ENCODE assay signal across 26 cellular contexts in genomic region chr21:46431448-46431847, GRCh38. TPM values are rescaled to one million over a fixed set of nuclear protein-coding genes. Genes with fewer than 3 reads are reported as not detected.
DNase-seq lines count a peak whose midpoint lies in the region; ATAC-seq, FAIRE-seq and TF ChIP-seq lines count a peak whose summit lies in the region.
"Had no signal": no experiment of that assay in that cellular context is flagged by ENCODE, and none has a peak within 500 bp of the region (broad histone marks: within the 10 kb centered on the region; RNA-seq: fewer than 3 reads in every experiment).

No MANE protein-coding gene starts in this region.

- no peak for TF ChIP-seq POLR2A in GM12892 (IDR thresholded peaks at IDR 0.05; ENCODE audit: low read depth, low read length)

- H3K27me3 Mint-ChIP-seq in activated naive CD8-positive, alpha-beta T cell treated with anti-CD3 and anti-CD28 coated beads for 36 hours: no peaks in the 10 kb centered on the region
- H3K27me3 Mint-ChIP-seq: activated CD4-positive, alpha-beta memory T cell treated with anti-CD3 and anti-CD28 coated beads, Interleukin-2, amount 10 ng/mL, durations not matched to agents 7 days and 5 days; B cell had no signal

- no peak overlapping the region for H3K27ac ChIP-seq in left ventricle myocardium inferior (replicated peaks)
- peak overlapping the region in 30 of 59 donors; percentile 4 to 64 (median 45) for H3K27ac ChIP-seq in dorsolateral prefrontal cortex
- H3K27ac ChIP-seq: KMS-11, SK-N-MC, stomach, tibial nerve had no signal

- FAIRE-seq in GM12892 (lab: Jason Lieb, UNC): no peak
- FAIRE-seq: endometrium, frontal cortex, GM18507 had no signal

- DNase-seq in Right ventricle myocardium inferior (ENCODE audit: missing footprints) (peak; percentile 62), left ventricle myocardium inferior (no peak), dorsolateral prefrontal cortex (peak in 1 of 10 donors; percentile 16), GM12892 (ENCODE audit: insufficient read length) (no peak)
- no peak for DNase-seq in activated naive CD8-positive, alpha-beta T cell treated with anti-CD3 and anti-CD28 coated beads for 36 hours
- no peak for DNase-seq in stimulated activated effector memory CD8-positive, alpha-beta T cell treated with anti-CD3 and anti-CD28 coated beads, Interleukin-12 subunit alpha, Interleukin-12 subunit beta, amount 100 ng/mL, for 72 hours (ENCODE audit: low spot score in 2 of 2)
- DNase-seq: activated CD4-positive, alpha-beta memory T cell treated with anti-CD3 and anti-CD28 coated beads, Interleukin-2, amount 10 ng/mL, durations not matched to agents 7 days and 5 days; activated CD4-positive, alpha-beta T cell treated with anti-CD3 and anti-CD28 coated beads for 1 hour; activated effector memory CD4-positive, alpha-beta T cell treated with anti-CD3 and anti-CD28 coated beads, Interleukin-2, amount 50 U/mL, for 16 hours; cortex of kidney; DMS79; left colon; NCI-H1436; NCI-H2107; NCI-H446 treated with DMSO at 0.1 percent for 48 hours; RPMI8226; stomach had no signal

- H3K9me3 ChIP-seq in left ventricle myocardium inferior (replicated peaks): no peaks in the 10 kb centered on the region
- H3K9me3 ChIP-seq: stomach, tibial nerve had no signal

- no peaks in the 10 kb centered on the region for H3K9me3 Mint-ChIP-seq in activated naive CD8-positive, alpha-beta T cell treated with anti-CD3 and anti-CD28 coated beads for 36 hours
- H3K9me3 Mint-ChIP-seq in stimulated activated effector memory CD8-positive, alpha-beta T cell treated with anti-CD3 and anti-CD28 coated beads, Interleukin-12 subunit alpha, Interleukin-12 subunit beta, amount 100 ng/mL, for 72 hours: no peaks in the 10 kb centered on the region
- H3K9me3 Mint-ChIP-seq: activated CD4-positive, alpha-beta memory T cell treated with anti-CD3 and anti-CD28 coated beads, Interleukin-2, amount 10 ng/mL, durations not matched to agents 7 days and 5 days had no signal

- H3K27me3 ChIP-seq in left ventricle myocardium inferior (ENCODE audit: low read depth) (no peaks in the 10 kb centered on the region), dorsolateral prefrontal cortex (no peaks in the 10 kb centered on the region)
- H3K27me3 ChIP-seq: stomach, tibial nerve had no signal

- H3K4me3 Mint-ChIP-seq in activated naive CD8-positive, alpha-beta T cell treated with anti-CD3 and anti-CD28 coated beads for 36 hours: no peak overlapping the region
- H3K4me3 Mint-ChIP-seq in stimulated activated effector memory CD8-positive, alpha-beta T cell treated with anti-CD3 and anti-CD28 coated beads, Interleukin-12 subunit alpha, Interleukin-12 subunit beta, amount 100 ng/mL, for 72 hours: peak overlapping the region; percentile 15
- H3K4me3 Mint-ChIP-seq: activated CD4-positive, alpha-beta memory T cell treated with anti-CD3 and anti-CD28 coated beads, Interleukin-2, amount 10 ng/mL, durations not matched to agents 7 days and 5 days; B cell had no signal

- H3K4me1 ChIP-seq in left ventricle myocardium inferior: no peaks in the 10 kb centered on the region
- H3K4me1 ChIP-seq: stomach, tibial nerve had no signal

- H3K4me1 Mint-ChIP-seq in activated naive CD8-positive, alpha-beta T cell treated with anti-CD3 and anti-CD28 coated beads for 36 hours: peaks cover 7% of the 10 kb centered on the region
- H3K4me1 Mint-ChIP-seq in stimulated activated effector memory CD8-positive, alpha-beta T cell treated with anti-CD3 and anti-CD28 coated beads, Interleukin-12 subunit alpha, Interleukin-12 subunit beta, amount 100 ng/mL, for 72 hours: peaks cover 7% of the 10 kb centered on the region
- H3K4me1 Mint-ChIP-seq: activated CD4-positive, alpha-beta memory T cell treated with anti-CD3 and anti-CD28 coated beads, Interleukin-2, amount 10 ng/mL, durations not matched to agents 7 days and 5 days; B cell had no signal

- peaks cover 93% of the 10 kb centered on the region for H3K36me3 ChIP-seq in left ventricle myocardium inferior

- no peak for TF ChIP-seq CTCF in left ventricle myocardium inferior (IDR thresholded peaks at IDR 0.05; ENCODE audit: borderline replicate concordance)
- TF ChIP-seq CTCF in dorsolateral prefrontal cortex (IDR thresholded peaks at IDR 0.05 in 54 of 56, conservative IDR thresholded peaks at IDR 0.05 in 2 of 56; ENCODE audit: low read depth in 1 of 56, partially characterized antibody in 56 of 56): no peak

- intact Hi-C loops in Right ventricle myocardium inferior (cut with DNase I) (no loop called here), left ventricle myocardium inferior (cut with micrococcal nuclease) (no loop called here), dorsolateral prefrontal cortex (cut with DNase I) (no loop called here)

- peaks cover 20% of the 10 kb centered on the region for H3K36me3 Mint-ChIP-seq in activated naive CD8-positive, alpha-beta T cell treated with anti-CD3 and anti-CD28 coated beads for 36 hours
- peaks cover 68% of the 10 kb centered on the region for H3K36me3 Mint-ChIP-seq in stimulated activated effector memory CD8-positive, alpha-beta T cell treated with anti-CD3 and anti-CD28 coated beads, Interleukin-12 subunit alpha, Interleukin-12 subunit beta, amount 100 ng/mL, for 72 hours

- peak overlapping the region; percentile 18 for H3K27ac Mint-ChIP-seq in activated naive CD8-positive, alpha-beta T cell treated with anti-CD3 and anti-CD28 coated beads for 36 hours
- no peak overlapping the region for H3K27ac Mint-ChIP-seq in stimulated activated effector memory CD8-positive, alpha-beta T cell treated with anti-CD3 and anti-CD28 coated beads, Interleukin-12 subunit alpha, Interleukin-12 subunit beta, amount 100 ng/mL, for 72 hours
- H3K27ac Mint-ChIP-seq: activated CD4-positive, alpha-beta memory T cell treated with anti-CD3 and anti-CD28 coated beads, Interleukin-2, amount 10 ng/mL, durations not matched to agents 7 days and 5 days; B cell had no signal

- no peak overlapping the region for H3K4me3 ChIP-seq in left ventricle myocardium inferior
- H3K4me3 ChIP-seq in dorsolateral prefrontal cortex: no peak overlapping the region
- H3K4me3 ChIP-seq: SK-N-MC, stomach, tibial nerve had no signal

- ATAC-seq in Right ventricle myocardium inferior (no peak), HG03045 (IDR thresholded peaks at IDR 0.05; ENCODE audit: unreplicated experiment) (no peak), HG02884 (IDR thresholded peaks at IDR 0.05; ENCODE audit: unreplicated experiment) (no peak)
- ATAC-seq in stimulated activated effector memory CD8-positive, alpha-beta T cell treated with anti-CD3 and anti-CD28 coated beads, Interleukin-12 subunit alpha, Interleukin-12 subunit beta, amount 100 ng/mL, for 72 hours: no peak
- ATAC-seq: left colon had no signal

RNA-seq across cellular contexts. Expression of gene DIP2A, which starts 27.2 kb away (rescaled TPM):
- total RNA-seq in Right ventricle myocardium inferior: 23.9 TPM
- total RNA-seq in left ventricle myocardium inferior: 25.9 TPM
- 10 to 100 TPM; 19.0 to 21.2 TPM for total RNA-seq in activated naive CD8-positive, alpha-beta T cell treated with anti-CD3 and anti-CD28 coated beads for 36 hours
- 100 to 1,000 TPM in 1 of 120 experiments, 10 to 100 TPM in 119; 39.7 to 104 (median 66.4) TPM for total RNA-seq in dorsolateral prefrontal cortex
- polyA plus RNA-seq in GM12892 (2012; ENCODE audit: missing spikeins): 20.8 TPM
